In the genomic region with DNA sequence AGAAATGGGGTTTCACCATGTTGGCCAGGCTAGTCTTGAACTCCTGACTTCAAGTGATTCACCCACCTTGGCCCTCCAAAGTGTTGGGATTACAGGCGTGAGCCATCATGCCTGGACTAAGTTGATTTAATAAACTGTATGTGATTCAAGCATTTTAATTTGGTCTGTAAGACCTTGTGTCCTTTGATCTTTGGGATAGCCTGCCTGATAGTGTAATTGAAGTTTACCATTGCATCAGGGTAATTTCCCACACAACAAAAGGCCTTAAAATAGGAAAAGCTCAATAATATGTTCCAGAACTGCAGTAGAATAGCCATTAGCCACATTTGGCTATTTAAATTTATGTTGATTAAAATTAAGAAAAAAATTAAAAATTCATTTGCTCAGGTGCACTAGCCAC, we compare ENCODE assay signal across 7 cellular contexts.
"Had no signal": no experiment of that assay in that cellular context is flagged by ENCODE, and none has a peak within 500 bp of the region (broad histone marks: within the 10 kb centered on the region; RNA-seq: fewer than 3 reads in every experiment).

No MANE protein-coding gene starts in this region.

- H3K36me3 Mint-ChIP-seq: IgD-negative memory B cell had no signal

- H3K27ac ChIP-seq: HL-60 had no signal

- DNase-seq: IMR-90, KBM-7, KG1 had no signal

- H3K4me1 Mint-ChIP-seq: IgD-negative memory B cell had no signal

- H3K27ac Mint-ChIP-seq: IgD-negative memory B cell had no signal

- FAIRE-seq: HTR-8/SVneo, K562 had no signal

- ATAC-seq: K562 had no signal

- H3K9me3 Mint-ChIP-seq: IgD-negative memory B cell had no signal

- H3K4me3 ChIP-seq: K562 had no signal
